In genomic region chr12:126763359-126763758, GRCh38 we compare ENCODE assay signal across 20 cellular contexts.
"Had no signal": no experiment of that assay in that cellular context is flagged by ENCODE, and none has a peak within 500 bp of the region (broad histone marks: within the 10 kb centered on the region; RNA-seq: fewer than 3 reads in every experiment).

No MANE protein-coding gene starts in this region.

- ATAC-seq: left ventricle myocardium superior; lower lobe of right lung; sciatic nerve; stimulated activated memory B cell treated with anti-CD40 and anti-IgM and Interleukin-4, amounts not matched to agents 10 μg/mL and 1 μg/mL and 100 μg/mL, for 72 hours; stimulated activated naive CD8-positive, alpha-beta T cell treated with anti-CD3 and anti-CD28 coated beads, Interleukin-15, Interleukin-2, amounts not matched to agents 100 U/mL and 50 U/mL, for 24 hours had no signal

- H3K27me3 ChIP-seq: colonic mucosa, right atrium auricular region, testis, tibial artery, upper lobe of left lung had no signal

- H3K9me3 ChIP-seq: colonic mucosa, prostate gland, testis had no signal

- H3K4me1 ChIP-seq: colonic mucosa, lower lobe of right lung, prostate gland, right atrium auricular region, testis, tibial artery, upper lobe of left lung had no signal

- H3K4me3 Mint-ChIP-seq: dendritic cell treated with granulocyte-macrophage colony-stimulating factor and Interleukin-4, amounts not matched to agents 40 ng/mL and 50 ng/mL, for 4 days; nephron progenitor cell; stimulated activated memory B cell treated with anti-CD40 and anti-IgM and Interleukin-4, amounts not matched to agents 10 μg/mL and 1 μg/mL and 100 μg/mL, for 72 hours had no signal

- H3K4me3 ChIP-seq: colonic mucosa, lower lobe of right lung, prostate gland, right atrium auricular region, smooth muscle cell, testis, tibial artery, upper lobe of left lung had no signal

- H3K27ac Mint-ChIP-seq: dendritic cell treated with granulocyte-macrophage colony-stimulating factor and Interleukin-4, amounts not matched to agents 40 ng/mL and 50 ng/mL, for 4 days; nephron progenitor cell; stimulated activated memory B cell treated with anti-CD40 and anti-IgM and Interleukin-4, amounts not matched to agents 10 μg/mL and 1 μg/mL and 100 μg/mL, for 72 hours had no signal

- H3K27me3 Mint-ChIP-seq: dendritic cell treated with granulocyte-macrophage colony-stimulating factor and Interleukin-4, amounts not matched to agents 40 ng/mL and 50 ng/mL, for 4 days; stimulated activated memory B cell treated with anti-CD40 and anti-IgM and Interleukin-4, amounts not matched to agents 10 μg/mL and 1 μg/mL and 100 μg/mL, for 72 hours had no signal

- DNase-seq: colonic mucosa; effector CD8-positive, alpha-beta T cell; left ventricle myocardium superior; lower lobe of right lung; nephron progenitor cell; nucleus accumbens; stimulated activated CD4-positive, alpha-beta T cell treated with anti-CD3 and anti-CD28 coated beads, Interleukin-12 subunit alpha, Interleukin-12 subunit beta, amount 100 ng/mL, for 4 hours; stimulated activated CD4-positive, alpha-beta T cell treated with anti-CD3 and anti-CD28 coated beads, Interleukin-2, amount 100 ng/mL, for 24 hours; stimulated activated CD4-positive, alpha-beta T cell treated with anti-CD3 and anti-CD28 coated beads, Interleukin-4, amount 100 ng/mL, for 24 hours; stimulated activated naive CD8-positive, alpha-beta T cell treated with anti-CD3 and anti-CD28 coated beads, Interleukin-15, Interleukin-2, amounts not matched to agents 100 U/mL and 50 U/mL, for 24 hours; substantia nigra; testis; tibial artery; upper lobe of left lung had no signal

- H3K27ac ChIP-seq: colonic mucosa, lower lobe of right lung, prostate gland, right atrium auricular region, testis, tibial artery, upper lobe of left lung had no signal

- H3K4me1 Mint-ChIP-seq: nephron progenitor cell had no signal

- H3K36me3 ChIP-seq: colonic mucosa, lower lobe of right lung, prostate gland, right atrium auricular region, tibial artery, upper lobe of left lung had no signal
